9 cellular contexts compared by ENCODE assay signal in genomic region chr12:12717586-12718381, GRCh38. TPM values are rescaled to one million over a fixed set of nuclear protein-coding genes. Genes with fewer than 3 reads are reported as not detected.
A peak's percentile ranks its signal among the peaks of the same experiment; 100 is the strongest.
DNase-seq lines count a peak whose midpoint lies in the region; ATAC-seq, FAIRE-seq and TF ChIP-seq lines count a peak whose summit lies in the region.
"Had no signal": no experiment of that assay in that cellular context is flagged by ENCODE, and none has a peak within 500 bp of the region (broad histone marks: within the 10 kb centered on the region; RNA-seq: fewer than 3 reads in every experiment).

No MANE protein-coding gene starts in this region.

- no peak for TF ChIP-seq POLR2A in HepG2 (IDR thresholded peaks at IDR 0.05; ENCODE audit: insufficient read depth in 1 of 2, low read depth in 2 of 2, low read length in 2 of 2)

- CTCF ChIA-PET in HepG2 (lab: Yijun Ruan, JAX; ENCODE audit: low intra/inter-chr PET ratio, low total read pairs), result no interaction called here

- TF ChIP-seq EP300 in HepG2 (IDR thresholded peaks at IDR 0.05; ENCODE audit: low read depth in 2 of 2, low read length in 2 of 2) (no peak), HepG2 (CRISPR knock-in tag; IDR thresholded peaks at IDR 0.05; ENCODE audit: borderline replicate concordance) (no peak)

- TF ChIP-seq RAD21 in HepG2 (CRISPR knock-in tag; IDR thresholded peaks at IDR 0.05), result no peak

- TF ChIP-seq CTCF in chondrocyte (IDR thresholded peaks at IDR 0.05), result no peak
- no peak for TF ChIP-seq CTCF in HepG2 (CRISPR knock-in tag; IDR thresholded peaks at IDR 0.05)

- in situ Hi-C loops in HepG2 (cut with HindIII; ENCODE audit: extremely low pct_ligation_motif_present, low pct_unique_long_range_greater_than_20kb), result loop anchor here (25.0 kb wide), 1 partner anchor 630 kb away; no protein-coding TSS in a partner anchor

- H3K9me3 Mint-ChIP-seq in chondrocyte (ENCODE audit: low read depth), result no peaks in the 10 kb centered on the region

- H3K4me3 Mint-ChIP-seq in chondrocyte (ENCODE audit: unreplicated experiment), result peak overlapping the region; percentile 99

- H2AFZ ChIP-seq in HepG2 (ENCODE audit: low read length), result no peak overlapping the region

- H3K27me3 Mint-ChIP-seq in chondrocyte (ENCODE audit: low read depth), result no peaks in the 10 kb centered on the region

- peak overlapping the region; percentile 99 for H3K27ac Mint-ChIP-seq in chondrocyte (ENCODE audit: unreplicated experiment)

- peak overlapping the region; percentile 92 to 96 (median 96) for H3K4me3 ChIP-seq in HepG2 (replicated peaks in 1 of 3; ENCODE audit: insufficient read depth in 1 of 3, low read depth in 2 of 3, low read length in 3 of 3)

- no peaks in the 10 kb centered on the region; a peak in 2 of 5 replicates for H3K27me3 ChIP-seq in HepG2 (ENCODE audit: control insufficient read depth in 1 of 2, insufficient read depth in 2 of 2, low read length in 2 of 2)

- POLR2A ChIA-PET in HepG2 (lab: Yijun Ruan, JAX), result interaction anchor here (1.2 to 4.7 kb wide), 4 partner anchors 7 to 19 kb away, joined by 3 to 66 read pairs (median 6); no protein-coding TSS in a partner anchor

- H3K4me1 ChIP-seq in HepG2 (ENCODE audit: insufficient read depth, low read length), result peaks cover 55% of the 10 kb centered on the region

- H3K27ac ChIP-seq in HepG2 (ENCODE audit: extremely low read length, insufficient read depth, low read length), result peak overlapping the region; percentile 99
- peak overlapping the region; percentile 99 for H3K27ac ChIP-seq in substantia nigra (ENCODE audit: low read depth, low read length, poor library complexity, severe bottlenecking)

- H3K4me2 ChIP-seq in HepG2 (ENCODE audit: low read depth, low read length), result peak overlapping the region; percentile 89

- peak overlapping the region; percentile 99 for H3K9ac ChIP-seq in HepG2 (ENCODE audit: insufficient read depth, low read depth, low read length)

- H3K36me3 Mint-ChIP-seq in chondrocyte (ENCODE audit: low read depth), result peaks cover 22% of the 10 kb centered on the region

- WGBS in HepG2 (ENCODE audit: low lambda C conversion rate), result 3% methylated on average over 4 of the region's 62 CpGs

- H3K9me3 ChIP-seq in HepG2 (ENCODE audit: low read length), result no peaks in the 10 kb centered on the region

- BruUV-seq in HepG2 (replicated peaks; lab: Mats Ljungman, UMichigan), result TSS peak; percentile 61

- H3K36me3 ChIP-seq in HepG2 (replicated peaks in 1 of 2; ENCODE audit: control insufficient read depth in 1 of 2, insufficient read depth in 2 of 2, low read length in 2 of 2), result 0 out of 5 replicates have a peak, but pooled peaks cover 1 to 9% of the 10 kb centered on the region in 2 experiments

- ATAC-seq in HG02798 (IDR thresholded peaks at IDR 0.05; ENCODE audit: poor library complexity, unreplicated experiment), result peak; percentile 12
- peak; percentile 45 for ATAC-seq in HepG2

- DNase-seq in NCI-H748 (lab: John Stamatoyannopoulos, UW; ENCODE audit: unreplicated experiment) (peak; percentile 23), NCI-H748 treated with DMSO at 0.1 percent for 48 hours (lab: John Stamatoyannopoulos, UW) (no peak), RKO (ENCODE audit: low spot score) (peak; percentile 65), chondrocyte (ENCODE audit: low spot score) (no peak), HepG2 (ENCODE audit: low spot score) (no peak), substantia nigra (lab: John Stamatoyannopoulos, UW) (peak in 29 of 49 donors; percentile 16 to 67 (median 48)), cerebellar cortex (ENCODE audit: low spot score) (no peak)

- H3K79me2 ChIP-seq in HepG2 (ENCODE audit: insufficient read depth, low read length), result peaks cover 68% of the 10 kb centered on the region

- H4K20me1 ChIP-seq in HepG2 (ENCODE audit: insufficient read depth, low read length), result peaks cover 15% of the 10 kb centered on the region; the same call in 1 of the 2 replicates

- intact Hi-C loops in HepG2 (cut with micrococcal nuclease; ENCODE audit: unreplicated experiment), result loop anchor here (1.0 to 5.0 kb wide), 2 partner anchors 8 to 155 kb away; partner anchors contain the start of gene DUSP16

- H3K4me1 Mint-ChIP-seq in chondrocyte (ENCODE audit: low read depth), result peaks cover 67% of the 10 kb centered on the region

- no peak for FAIRE-seq in HepG2 (lab: Jason Lieb, UNC)
- FAIRE-seq: islet of Langerhans had no signal

TF ChIP-seq in HepG2, 621 proteins besides CTCF, POLR2A, EP300 and RAD21 (continues in another document):
- TF ChIP-seq ZNF234 (CRISPR knock-in tag; conservative IDR thresholded peaks at IDR 0.05), result no peak
- TF ChIP-seq PAF1 (CRISPR knock-in tag; IDR thresholded peaks at IDR 0.05), result 0 out of 2 replicates have a peak, but pooled peaks have one; percentile 50
- TF ChIP-seq NAIF1 (CRISPR knock-in tag; IDR thresholded peaks at IDR 0.05; ENCODE audit: borderline replicate concordance), result no peak
- no peak for TF ChIP-seq ZNF644 (CRISPR knock-in tag; IDR thresholded peaks at IDR 0.05; ENCODE audit: low read depth)
- TF ChIP-seq ATF1 (CRISPR knock-in tag; IDR thresholded peaks at IDR 0.05), result no peak
- TF ChIP-seq NR2F2 (IDR thresholded peaks at IDR 0.05; ENCODE audit: borderline replicate concordance, low read depth), result no peak
- TF ChIP-seq PBX2 (CRISPR knock-in tag; IDR thresholded peaks at IDR 0.05), result no peak
- no peak for TF ChIP-seq SP5 (CRISPR knock-in tag; IDR thresholded peaks at IDR 0.05; ENCODE audit: borderline replicate concordance, low read depth)
- no peak for TF ChIP-seq MBNL3 (CRISPR knock-in tag; conservative IDR thresholded peaks at IDR 0.05)
- no peak for TF ChIP-seq DNMT3B (CRISPR knock-in tag; conservative IDR thresholded peaks at IDR 0.05)
- no peak for TF ChIP-seq TBP (CRISPR knock-in tag; IDR thresholded peaks at IDR 0.05)
- no peak for TF ChIP-seq ZNF24 (IDR thresholded peaks at IDR 0.05)
- TF ChIP-seq ZNF44 (CRISPR knock-in tag; IDR thresholded peaks at IDR 0.05), result no peak

RNA-seq across cellular contexts. Expression of gene CDKN1B, which starts 0.6 kb away (rescaled TPM):
- total RNA-seq in chondrocyte (32.1 to 37.9 TPM (median 35.9 TPM) in 3 replicates), HepG2 (2016; rRNA removed; fragmentation: Illumina TruSeq; extraction: Trizol) (37.2 and 39.6 TPM in 2 replicates)
- 7.8 TPM in 2 replicates for total RNA-seq in HepG2 (2016; cell fraction: cytosol; rRNA removed; fragmentation: Illumina TruSeq; extraction: Trizol; ENCODE audit: low read depth)
- 39.5 and 39.9 TPM in 2 replicates for total RNA-seq in HepG2 (2016; cell fraction: insoluble cytoplasmic fraction; rRNA removed; fragmentation: Illumina TruSeq; extraction: Trizol)
- total RNA-seq in HepG2 (2016; cell fraction: membrane; rRNA removed; fragmentation: Illumina TruSeq; extraction: Trizol), result 22.3 and 22.5 TPM in 2 replicates
- 31.7 and 35.6 TPM in 2 replicates for total RNA-seq in HepG2 (2016; cell fraction: nucleus; rRNA removed; fragmentation: Illumina TruSeq; extraction: Trizol)
- polyA plus RNA-seq in HepG2 (2011; rRNA removed), result 18.8 and 20.1 TPM in 2 replicates
- polyA plus RNA-seq in HepG2 (2011; cell fraction: cytosol; rRNA removed), result 14.5 and 17.0 TPM in 2 replicates
- 9.6 and 9.9 TPM in 2 replicates for polyA plus RNA-seq in HepG2 (2011; cell fraction: nucleus; rRNA removed)
- 30.9 and 36.9 TPM in 2 replicates for polyA plus RNA-seq in HepG2 (2012)
- polyA plus RNA-seq in HepG2 (2016; cell fraction: cytosol; fragmentation: Illumina TruSeq; extraction: Trizol; ENCODE audit: low read depth), result 3.1 TPM in 2 replicates
- polyA plus RNA-seq in HepG2 (2016; cell fraction: insoluble cytoplasmic fraction; fragmentation: Illumina TruSeq; extraction: Trizol; ENCODE audit: low read depth), result 48.4 and 51.0 TPM in 2 replicates
- polyA plus RNA-seq in HepG2 (2016; cell fraction: membrane; fragmentation: Illumina TruSeq; extraction: Trizol; ENCODE audit: low read depth), result 11.6 TPM in 2 replicates
- 40.3 and 40.5 TPM in 2 replicates for polyA plus RNA-seq in HepG2 (2016; cell fraction: nucleus; fragmentation: Illumina TruSeq; extraction: Trizol; ENCODE audit: insufficient read depth, low read depth)
- polyA minus RNA-seq in HepG2 (2011; rRNA and poly(A)+ RNA removed; ENCODE audit: low replicate concordance), result 10.2 and 11.3 TPM in 2 replicates
- polyA minus RNA-seq in HepG2 (2011; cell fraction: cytosol; rRNA and poly(A)+ RNA removed), result 18.2 and 23.5 TPM in 2 replicates
- polyA minus RNA-seq in HepG2 (2011; cell fraction: nucleus; rRNA and poly(A)+ RNA removed), result 27.1 and 37.2 TPM in 2 replicates

RNA-seq across cellular contexts. Expression of gene GPR19, which starts 21.8 kb away (rescaled TPM):
- total RNA-seq in chondrocyte, result 0.60 TPM in 1 of 3 replicates, not detected in the others
- total RNA-seq in HepG2 (2016; rRNA removed; fragmentation: Illumina TruSeq; extraction: Trizol), result 1.2 and 1.4 TPM in 2 replicates
- total RNA-seq in HepG2 (2016; cell fraction: cytosol; rRNA removed; fragmentation: Illumina TruSeq; extraction: Trizol; ENCODE audit: low read depth), result 1.2 TPM in 1 of 2 replicates, not detected in the other
- total RNA-seq in HepG2 (2016; cell fraction: insoluble cytoplasmic fraction; rRNA removed; fragmentation: Illumina TruSeq; extraction: Trizol), result 1.3 TPM in 2 replicates
- 1.00 and 1.5 TPM in 2 replicates for total RNA-seq in HepG2 (2016; cell fraction: membrane; rRNA removed; fragmentation: Illumina TruSeq; extraction: Trizol)
- total RNA-seq in HepG2 (2016; cell fraction: nucleus; rRNA removed; fragmentation: Illumina TruSeq; extraction: Trizol), result 0.99 and 1.4 TPM in 2 replicates
- 1.5 and 2.0 TPM in 2 replicates for polyA plus RNA-seq in HepG2 (2011; rRNA removed)
- 0.97 and 1.0 TPM in 2 replicates for polyA plus RNA-seq in HepG2 (2011; cell fraction: cytosol; rRNA removed)
- polyA plus RNA-seq in HepG2 (2011; cell fraction: nucleus; rRNA removed), result 4.7 and 5.3 TPM in 2 replicates
- polyA plus RNA-seq in HepG2 (2012), result 0.60 and 2.4 TPM in 2 replicates
- 0.41 and 0.74 TPM in 2 replicates for polyA plus RNA-seq in HepG2 (2016; cell fraction: cytosol; fragmentation: Illumina TruSeq; extraction: Trizol; ENCODE audit: low read depth)
- 0.99 and 1.1 TPM in 2 replicates for polyA plus RNA-seq in HepG2 (2016; cell fraction: insoluble cytoplasmic fraction; fragmentation: Illumina TruSeq; extraction: Trizol; ENCODE audit: low read depth)
- polyA plus RNA-seq in HepG2 (2016; cell fraction: membrane; fragmentation: Illumina TruSeq; extraction: Trizol; ENCODE audit: low read depth), result 1.0 and 1.8 TPM in 2 replicates
- polyA plus RNA-seq in HepG2 (2016; cell fraction: nucleus; fragmentation: Illumina TruSeq; extraction: Trizol; ENCODE audit: insufficient read depth, low read depth), result 4.4 and 4.9 TPM in 2 replicates
- 1.8 TPM in 1 of 2 replicates, not detected in the other for polyA minus RNA-seq in HepG2 (2011; rRNA and poly(A)+ RNA removed; ENCODE audit: low replicate concordance)
- 0.69 TPM in 1 of 2 replicates, not detected in the other for polyA minus RNA-seq in HepG2 (2011; cell fraction: cytosol; rRNA and poly(A)+ RNA removed)
- polyA minus RNA-seq in HepG2 (2011; cell fraction: nucleus; rRNA and poly(A)+ RNA removed), result 1.9 and 2.9 TPM in 2 replicates

Comparison
In these comparisons a context has a peak if more than half of its experiments do, and no peak if none do; other contexts are left out.
1. DNase-seq: peak in NCI-H748 (single experiment), RKO (single experiment) and substantia nigra (29 of 49); none in NCI-H748 treated with DMSO at 0.1 percent for 48 hours (single experiment), chondrocyte (single experiment), HepG2 (single experiment) and cerebellar cortex (single experiment).